In the genomic region with DNA sequence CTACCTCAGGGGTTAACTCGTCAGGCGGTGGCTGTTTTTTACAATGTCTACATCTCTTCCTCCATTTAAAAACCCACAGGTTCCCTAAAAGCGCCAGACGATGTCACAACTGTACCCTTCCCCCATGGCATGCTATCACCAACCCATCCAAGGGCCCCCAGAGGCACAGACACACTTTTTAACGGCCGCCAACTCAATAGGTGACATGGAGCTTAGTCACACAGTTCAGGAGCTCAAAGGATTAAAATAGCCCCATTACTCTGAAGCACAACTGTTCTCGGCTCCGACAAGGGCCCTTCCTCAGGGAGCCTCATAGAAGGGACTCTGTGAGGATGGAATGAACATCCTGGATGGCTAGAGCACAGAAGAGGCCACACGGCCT, we compare ENCODE assay signal across 12 cellular contexts. TPM values are rescaled to one million over a fixed set of nuclear protein-coding genes. Genes with fewer than 3 reads are reported as not detected.
DNase-seq lines count a peak whose midpoint lies in the region; ATAC-seq and TF ChIP-seq lines count a peak whose summit lies in the region.
"Had no signal": no experiment of that assay in that cellular context is flagged by ENCODE, and none has a peak within 500 bp of the region (broad histone marks: within the 10 kb centered on the region; RNA-seq: fewer than 3 reads in every experiment).

No MANE protein-coding gene starts in this region.

- H3K4me3 Mint-ChIP-seq in CD8-positive, alpha-beta T cell = no peak overlapping the region
- H3K4me3 Mint-ChIP-seq in CD8-positive, alpha-beta memory T cell = peak overlapping the region in 1 of 7 donors; percentile 56
- H3K4me3 Mint-ChIP-seq: nephron had no signal

- CTCF ChIA-PET in CD8-positive, alpha-beta T cell (lab: Charles Lee) = no interaction called here
- CTCF ChIA-PET in CD8-positive, alpha-beta memory T cell (lab: Charles Lee) = no interaction called here

- POLR2A ChIA-PET in CD8-positive, alpha-beta T cell (lab: Charles Lee) = no interaction called here
- POLR2A ChIA-PET in CD8-positive, alpha-beta memory T cell (lab: Charles Lee) = no interaction called here

- H3K4me3 ChIP-seq in CD8-positive, alpha-beta T cell (ENCODE audit: low read depth, low read length) = no peak overlapping the region
- H3K4me3 ChIP-seq in lower lobe of right lung (no peak overlapping the region), colonic mucosa (no peak overlapping the region), H7 (ENCODE audit: insufficient read depth, low read depth, low read length) (no peak overlapping the region)
- no peak overlapping the region for H3K4me3 ChIP-seq in CD8-positive, alpha-beta memory T cell (ENCODE audit: low read length)

- intact Hi-C loops in CD8-positive, alpha-beta T cell (cut with DNase I, micrococcal nuclease) = no loop called here
- intact Hi-C loops in lower lobe of right lung (cut with DNase I) (no loop called here), colonic mucosa (cut with DNase I) (no loop called here)

- H3K4me1 ChIP-seq in CD8-positive, alpha-beta T cell (ENCODE audit: insufficient read depth, low read length) = peaks cover 5% of the 10 kb centered on the region
- H3K4me1 ChIP-seq in lower lobe of right lung = peaks cover 8% of the 10 kb centered on the region
- H3K4me1 ChIP-seq in colonic mucosa = no peaks in the 10 kb centered on the region
- peaks cover 7% of the 10 kb centered on the region for H3K4me1 ChIP-seq in CD8-positive, alpha-beta memory T cell (ENCODE audit: insufficient read depth, low read length)

- no peak for TF ChIP-seq CTCF in CD8-positive, alpha-beta T cell (IDR thresholded peaks at IDR 0.05)
- TF ChIP-seq CTCF in lower lobe of right lung (IDR thresholded peaks at IDR 0.05) (no peak), colonic mucosa (IDR thresholded peaks at IDR 0.05) (no peak)

- DNase-seq in CD8-positive, alpha-beta T cell = no peak
- DNase-seq in OCI-M1 (lab: John Stamatoyannopoulos, UW) = peak; percentile 29
- DNase-seq in lower lobe of right lung = peak; percentile 43
- DNase-seq in NCI-H1105 treated with DMSO at 0.1 percent for 48 hours (lab: John Stamatoyannopoulos, UW) = no peak
- DNase-seq in colonic mucosa = no peak
- no peak for DNase-seq in H7
- DNase-seq in CD8-positive, alpha-beta memory T cell = no peak
- DNase-seq: brain microvascular endothelial cell, NCI-H1048, WERI-Rb-1 had no signal

- no peaks in the 10 kb centered on the region for H3K36me3 ChIP-seq in CD8-positive, alpha-beta T cell (ENCODE audit: insufficient read depth, low read length)
- H3K36me3 ChIP-seq in lower lobe of right lung (no peaks in the 10 kb centered on the region), colonic mucosa (no peaks in the 10 kb centered on the region), H7 (replicated peaks; ENCODE audit: control insufficient read depth, insufficient read depth, low read length) (no peaks in the 10 kb centered on the region)
- no peaks in the 10 kb centered on the region for H3K36me3 ChIP-seq in CD8-positive, alpha-beta memory T cell (ENCODE audit: insufficient read depth, low read length)
- H3K36me3 ChIP-seq: brain microvascular endothelial cell, WERI-Rb-1 had no signal

- ATAC-seq in CD8-positive, alpha-beta T cell = no peak
- ATAC-seq in GM21825 (IDR thresholded peaks at IDR 0.05; ENCODE audit: unreplicated experiment) (peak; percentile 35), lower lobe of right lung (peak; percentile 52 to 65)

- peak overlapping the region; percentile 45 for H3K27ac Mint-ChIP-seq in CD8-positive, alpha-beta T cell
- peak overlapping the region in 1 of 8 donors; percentile 21 for H3K27ac Mint-ChIP-seq in CD8-positive, alpha-beta memory T cell
- H3K27ac Mint-ChIP-seq: nephron had no signal

- no peak overlapping the region for H3K27ac ChIP-seq in CD8-positive, alpha-beta T cell (ENCODE audit: low read depth, low read length)
- no peak overlapping the region for H3K27ac ChIP-seq in lower lobe of right lung
- no peak overlapping the region for H3K27ac ChIP-seq in colonic mucosa
- no peak overlapping the region for H3K27ac ChIP-seq in CD8-positive, alpha-beta memory T cell (ENCODE audit: low read depth, low read length)
- H3K27ac ChIP-seq: brain microvascular endothelial cell, WERI-Rb-1 had no signal

- no peak overlapping the region for H3K9ac ChIP-seq in colonic mucosa (ENCODE audit: low read depth in 2 of 2, low read length in 2 of 2)

- no peaks in the 10 kb centered on the region for H3K9me3 Mint-ChIP-seq in CD8-positive, alpha-beta T cell
- H3K9me3 Mint-ChIP-seq in CD8-positive, alpha-beta memory T cell = peaks cover 0 to 2% (median 0%) of the 10 kb centered on the region in 5 donors

- H3K27me3 ChIP-seq in CD8-positive, alpha-beta T cell (ENCODE audit: insufficient read depth, low read length) = no peaks in the 10 kb centered on the region
- H3K27me3 ChIP-seq in lower lobe of right lung (ENCODE audit: low read depth) = no peaks in the 10 kb centered on the region
- H3K27me3 ChIP-seq in colonic mucosa = no peaks in the 10 kb centered on the region
- H3K27me3 ChIP-seq in H7 (ENCODE audit: control insufficient read depth, insufficient read depth, low read length) = no peaks in the 10 kb centered on the region
- no peaks in the 10 kb centered on the region for H3K27me3 ChIP-seq in CD8-positive, alpha-beta memory T cell (ENCODE audit: insufficient read depth, low read length, poor library complexity, severe bottlenecking)
- H3K27me3 ChIP-seq: brain microvascular endothelial cell had no signal

- H3K4me1 Mint-ChIP-seq in CD8-positive, alpha-beta T cell (ENCODE audit: low read depth) = peaks cover 43% of the 10 kb centered on the region
- H3K4me1 Mint-ChIP-seq in CD8-positive, alpha-beta memory T cell = peaks cover 17 to 49% (median 46%) of the 10 kb centered on the region in 3 donors
- H3K4me1 Mint-ChIP-seq: nephron had no signal

- no peaks in the 10 kb centered on the region for H3K27me3 Mint-ChIP-seq in CD8-positive, alpha-beta T cell (ENCODE audit: low read depth)
- H3K27me3 Mint-ChIP-seq in CD8-positive, alpha-beta memory T cell = no peaks in the 10 kb centered on the region

- no peaks in the 10 kb centered on the region for H3K9me3 ChIP-seq in CD8-positive, alpha-beta T cell (ENCODE audit: low read length)
- H3K9me3 ChIP-seq in lower lobe of right lung = no peaks in the 10 kb centered on the region
- no peaks in the 10 kb centered on the region for H3K9me3 ChIP-seq in colonic mucosa
- no peaks in the 10 kb centered on the region for H3K9me3 ChIP-seq in CD8-positive, alpha-beta memory T cell (ENCODE audit: low read length)

- no peaks in the 10 kb centered on the region for H3K36me3 Mint-ChIP-seq in CD8-positive, alpha-beta T cell
- H3K36me3 Mint-ChIP-seq in CD8-positive, alpha-beta memory T cell = peaks cover 2 to 3% (median 3%) of the 10 kb centered on the region in 3 donors

RNA-seq across cellular contexts. Expression of gene SH3KBP1, which starts 12.4 kb away (rescaled TPM):
- 10 to 100 TPM; 53.5 to 60.6 TPM for total RNA-seq in CD8-positive, alpha-beta T cell
- 49.4 TPM for total RNA-seq in lower lobe of right lung
- 10 to 100 TPM; 57.8 to 77.3 TPM for total RNA-seq in colonic mucosa
- 6.5 and 12.5 TPM in 2 replicates for total RNA-seq in H7 (2014; rRNA removed; shearing (Covaris generic))
- total RNA-seq in CD8-positive, alpha-beta memory T cell = 10 to 100 TPM; 79.7 to 91.9 TPM
- polyA plus RNA-seq in CD8-positive, alpha-beta memory T cell = 221 TPM

Comparison
In these comparisons a context has a peak if more than half of its experiments do, and no peak if none do; other contexts are left out.
1. DNase-seq: peak in OCI-M1 (single experiment) and lower lobe of right lung (single experiment); none in CD8-positive, alpha-beta T cell (0 of 7), NCI-H1105 treated with DMSO at 0.1 percent for 48 hours (single experiment), colonic mucosa (single experiment), H7 (single experiment) and CD8-positive, alpha-beta memory T cell (0 of 5).